27 cellular contexts compared by ENCODE assay signal in the genomic region with DNA sequence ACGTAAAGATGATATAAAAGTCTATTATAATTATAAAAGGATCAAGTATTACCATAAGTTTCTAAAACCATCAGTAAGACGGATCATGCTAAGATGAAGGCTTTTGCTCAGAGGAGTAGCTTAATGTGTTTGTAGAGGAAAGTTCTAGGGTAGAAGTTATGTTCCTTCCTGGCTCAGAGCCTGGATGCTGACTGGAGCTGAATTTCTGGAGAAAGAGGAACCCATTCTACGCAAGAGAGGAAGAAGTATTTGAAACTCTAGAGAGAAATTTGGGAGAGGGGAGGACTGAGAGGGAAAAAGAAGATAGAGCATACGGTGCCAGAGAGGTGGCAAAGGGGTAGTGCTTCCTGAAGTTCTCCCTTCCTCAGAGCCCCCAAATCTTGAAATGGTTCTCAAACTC. TPM values are rescaled to one million over a fixed set of nuclear protein-coding genes. Genes with fewer than 3 reads are reported as not detected.
"Had no signal": no experiment of that assay in that cellular context is flagged by ENCODE, and none has a peak within 500 bp of the region (broad histone marks: within the 10 kb centered on the region; RNA-seq: fewer than 3 reads in every experiment).

No MANE protein-coding gene starts in this region.

- FAIRE-seq: colon, endothelial cell of umbilical vein, kidney, pancreas had no signal

- ATAC-seq: foreskin keratinocyte, left cardiac atrium, left ventricle myocardium superior had no signal

- DNase-seq: effector CD4-positive, alpha-beta T cell; endodermal cell; erythroblast; foreskin keratinocyte; head of caudate nucleus; kidney; left cardiac atrium; left ventricle myocardium superior; mesendoderm; naive B cell; occipital lobe; pancreas; retina; sigmoid colon; stimulated activated CD4-positive, alpha-beta T cell treated with anti-CD3 and anti-CD28 coated beads, Interleukin-2, amount 100 ng/mL, for 24 hours; stimulated activated naive CD4-positive, alpha-beta T cell; stomach; substantia nigra; transverse colon had no signal

- H3K36me3 ChIP-seq: pancreas, prostate gland, sigmoid colon, stomach, thoracic aorta, transverse colon had no signal

- H3K4me3 ChIP-seq: hepatocyte, lung, pancreas, prostate gland, sigmoid colon, skin epidermis, stomach, thoracic aorta, transverse colon had no signal

- H3K9me3 ChIP-seq: pancreas, prostate gland, sigmoid colon, stomach, thoracic aorta, transverse colon had no signal

- H3K27ac ChIP-seq: foreskin keratinocyte, hepatocyte, pancreas, prostate gland, sigmoid colon, skin epidermis, stomach, thoracic aorta, transverse colon had no signal

- H3K4me1 ChIP-seq: foreskin keratinocyte, pancreas, prostate gland, sigmoid colon, stomach, transverse colon had no signal

- H3K27me3 ChIP-seq: foreskin keratinocyte, hepatocyte, sigmoid colon, stomach, transverse colon had no signal

RNA-seq across cellular contexts. Expression of a gene that starts 51.5 kb away (rescaled TPM):
- total RNA-seq: dermis microvascular lymphatic vessel endothelial cell, endothelial cell of umbilical vein, foreskin keratinocyte, transverse colon had no signal
